1 cellular context compared by ENCODE assay signal in genomic region chr12:72018-72417, GRCh38. TPM values are rescaled to one million over a fixed set of nuclear protein-coding genes. Genes with fewer than 3 reads are reported as not detected.
"Had no signal": no experiment of that assay in that cellular context is flagged by ENCODE, and none has a peak within 500 bp of the region (broad histone marks: within the 10 kb centered on the region; RNA-seq: fewer than 3 reads in every experiment).

No MANE protein-coding gene starts in this region.

RNA-seq across cellular contexts. Expression of gene IQSEC3, which starts 5.5 kb away (rescaled TPM):
- total RNA-seq: activated B cell treated with CpG ODN at 0.5 μM for 24 hours had no signal
